In genomic region chr2:113832795-113833194, GRCh38 we compare ENCODE assay signal across 35 cellular contexts. TPM values are rescaled to one million over a fixed set of nuclear protein-coding genes. Genes with fewer than 3 reads are reported as not detected.
DNase-seq lines count a peak whose midpoint lies in the region; ATAC-seq, FAIRE-seq and TF ChIP-seq lines count a peak whose summit lies in the region.
"Had no signal": no experiment of that assay in that cellular context is flagged by ENCODE, and none has a peak within 500 bp of the region (broad histone marks: within the 10 kb centered on the region; RNA-seq: fewer than 3 reads in every experiment).

No MANE protein-coding gene starts in this region.

- H4K20me1 ChIP-seq in HepG2 (ENCODE audit: insufficient read depth, low read length) (no peaks in the 10 kb centered on the region), GM12878 (ENCODE audit: control insufficient read depth, insufficient read depth) (no peaks in the 10 kb centered on the region), K562 (replicated peaks; ENCODE audit: control insufficient read depth, insufficient read depth, low read length) (no peaks in the 10 kb centered on the region)
- H4K20me1 ChIP-seq: BLaER1; BLaER1 treated with 17β-estradiol and CSF1 and Interleukin-3, amounts not matched to agents 10 nM and 100 nM had no signal

- H3K4me2 ChIP-seq in HepG2 (ENCODE audit: low read depth, low read length) (no peak overlapping the region), GM12878 (ENCODE audit: control insufficient read depth, insufficient read depth) (no peak overlapping the region), K562 (ENCODE audit: insufficient read depth, low read length) (no peak overlapping the region)
- H3K4me2 ChIP-seq: A549; BLaER1; BLaER1 treated with 17β-estradiol and CSF1 and Interleukin-3, amounts not matched to agents 10 nM and 100 nM had no signal

- H2AFZ ChIP-seq in HepG2 (ENCODE audit: low read length) (no peak overlapping the region), GM12878 (ENCODE audit: control insufficient read depth, low read depth, low read length) (no peak overlapping the region), K562 (ENCODE audit: low read depth, low read length) (no peak overlapping the region)

- BruUV-seq in HepG2 (replicated peaks; lab: Mats Ljungman, UMichigan): no TSS peak
- BruUV-seq in GM12878 (replicated peaks; lab: Mats Ljungman, UMichigan): no TSS peak
- no TSS peak for BruUV-seq in K562 (replicated peaks; lab: Mats Ljungman, UMichigan)

- H3K27me3 ChIP-seq in HepG2 (ENCODE audit: control insufficient read depth in 1 of 2, insufficient read depth in 2 of 2, low read length in 2 of 2) (no peaks in the 10 kb centered on the region), right lobe of liver (no peaks in the 10 kb centered on the region), GM12878 (replicated peaks in 1 of 2; ENCODE audit: control insufficient read depth in 2 of 2, insufficient read depth in 2 of 2, low read length in 1 of 2) (no peaks in the 10 kb centered on the region), K562 (ENCODE audit: control insufficient read depth in 2 of 2, insufficient read depth in 2 of 2, low read length in 2 of 2) (no peaks in the 10 kb centered on the region)
- H3K27me3 ChIP-seq: BE2C; BLaER1; BLaER1 treated with 17β-estradiol and CSF1 and Interleukin-3, amounts not matched to agents 10 nM and 100 nM had no signal

- H3K9me3 Mint-ChIP-seq in immature natural killer cell: no peaks in the 10 kb centered on the region
- H3K9me3 Mint-ChIP-seq: CD4-positive, alpha-beta memory T cell; CD4-positive, alpha-beta T cell; CD8-positive, alpha-beta memory T cell; CD8-positive, alpha-beta T cell had no signal

- ATAC-seq in HepG2 (no peak), right lobe of liver (no peak), GM12878 (no peak), K562 (no peak)
- ATAC-seq: A549; CD8-positive, alpha-beta T cell had no signal

- no peak for TF ChIP-seq RAD21 in HepG2 (CRISPR knock-in tag; IDR thresholded peaks at IDR 0.05)
- TF ChIP-seq RAD21 in GM12878 (IDR thresholded peaks at IDR 0.05; ENCODE audit: insufficient read depth, low read depth, low read length): no peak
- TF ChIP-seq RAD21 in K562 (CRISPR knock-in tag; conservative IDR thresholded peaks at IDR 0.05 in 1 of 2, IDR thresholded peaks at IDR 0.05 in 1 of 2): no peak

- H3K36me3 Mint-ChIP-seq in immature natural killer cell: peaks cover 0 to 19% (median under 1%) of the 10 kb centered on the region in 3 donors
- H3K36me3 Mint-ChIP-seq: CD14-positive monocyte had no signal

- TF ChIP-seq EP300 in HepG2 (IDR thresholded peaks at IDR 0.05; ENCODE audit: low read depth in 2 of 2, low read length in 2 of 2) (no peak), HepG2 (CRISPR knock-in tag; IDR thresholded peaks at IDR 0.05; ENCODE audit: borderline replicate concordance) (no peak), GM12878 (IDR thresholded peaks at IDR 0.05; ENCODE audit: borderline replicate concordance in 1 of 2, control insufficient read depth in 1 of 2, low read depth in 2 of 2, low read length in 2 of 2) (no peak), K562 (IDR thresholded peaks at IDR 0.05; ENCODE audit: low read length) (no peak)

- in situ Hi-C loops in HepG2 (cut with HindIII; ENCODE audit: extremely low pct_ligation_motif_present, low pct_unique_long_range_greater_than_20kb) (no loop called here), GM12878 (cut with MboI) (no loop called here), K562 (cut with MboI) (no loop called here)

- DNase-seq in HepG2 (ENCODE audit: low spot score) (no peak), right lobe of liver (no peak), GM12878 (ENCODE audit: low read depth, low spot score) (no peak), K562 (ENCODE audit: extremely low read depth in 1 of 4, low spot score in 3 of 4) (no peak), immature natural killer cell (no peak), NCI-H446 (lab: John Stamatoyannopoulos, UW) (no peak)
- DNase-seq: 8988T; ACHN; AML-193; BE2C; C1 segment of cervical spinal cord; Caco-2; Calu3; CD4-positive, alpha-beta memory T cell; CD4-positive, alpha-beta T cell; CD4-positive, CD25-positive, alpha-beta regulatory T cell; CD8-positive, alpha-beta memory T cell; CD8-positive, alpha-beta T cell; COR-L47; DMS 273 treated with DMSO at 0.1 percent for 48 hours; DMS153; DMS53; DMS79; DMS79 treated with DMSO at 0.1 percent for 48 hours; DND-41; EL had no signal

- POLR2A ChIA-PET in HepG2 (lab: Yijun Ruan, JAX) (no interaction called here), GM12878 (lab: Charles Lee) (no interaction called here), K562 (lab: Yijun Ruan, JAX) (no interaction called here)

- SMC1A ChIA-PET in GM12878 (lab: Charles Lee; ENCODE audit: uncharacterized antibody, unreplicated experiment): no interaction called here

- TF ChIP-seq CTCF in HepG2 (CRISPR knock-in tag; IDR thresholded peaks at IDR 0.05) (no peak), right lobe of liver (IDR thresholded peaks at IDR 0.05) (no peak), GM12878 (IDR thresholded peaks at IDR 0.05 in 2 of 3, conservative IDR thresholded peaks at IDR 0.05 in 1 of 3; ENCODE audit: control insufficient read depth in 2 of 3, extremely low read depth in 1 of 3, insufficient read depth in 1 of 3, low read depth in 3 of 3, low read length in 3 of 3) (no peak), K562 (IDR thresholded peaks at IDR 0.05 in 2 of 3, conservative IDR thresholded peaks at IDR 0.05 in 1 of 3; ENCODE audit: insufficient read depth in 2 of 3, low read depth in 1 of 3, low read length in 3 of 3) (no peak)

- no peak overlapping the region for H3K4me3 Mint-ChIP-seq in immature natural killer cell
- H3K4me3 Mint-ChIP-seq: B cell; CD14-positive monocyte; CD4-positive, alpha-beta memory T cell; CD4-positive, alpha-beta T cell; CD4-positive, CD25-positive, alpha-beta regulatory T cell; CD8-positive, alpha-beta memory T cell; CD8-positive, alpha-beta T cell had no signal

- RAD21 ChIA-PET in GM12878 (lab: Charles Lee; ENCODE audit: unreplicated experiment): no interaction called here

- H3K4me3 ChIP-seq in HepG2 (replicated peaks in 1 of 3; ENCODE audit: insufficient read depth in 1 of 3, low read depth in 2 of 3, low read length in 3 of 3) (no peak overlapping the region), right lobe of liver (no peak overlapping the region), GM12878 (no peak overlapping the region), K562 (no peak overlapping the region)
- H3K4me3 ChIP-seq: A549; BLaER1; BLaER1 treated with 17β-estradiol and CSF1 and Interleukin-3, amounts not matched to agents 10 nM and 100 nM had no signal

- H3K27ac ChIP-seq in HepG2 (ENCODE audit: extremely low read length, insufficient read depth, low read length): no peak overlapping the region
- H3K27ac ChIP-seq in right lobe of liver: no peak overlapping the region
- no peak overlapping the region for H3K27ac ChIP-seq in GM12878 (ENCODE audit: control insufficient read depth, insufficient read depth)
- no peak overlapping the region for H3K27ac ChIP-seq in K562 (ENCODE audit: extremely low read depth, low read depth, low read length)
- H3K27ac ChIP-seq: 22Rv1; A549; BLaER1; BLaER1 treated with 17β-estradiol and CSF1 and Interleukin-3, amounts not matched to agents 10 nM and 100 nM; C4-2B had no signal

- H3K4me1 Mint-ChIP-seq in immature natural killer cell: no peaks in the 10 kb centered on the region
- H3K4me1 Mint-ChIP-seq: CD4-positive, alpha-beta memory T cell; CD4-positive, CD25-positive, alpha-beta regulatory T cell; CD8-positive, alpha-beta memory T cell had no signal

- H3K36me3 ChIP-seq in HepG2 (replicated peaks in 1 of 2; ENCODE audit: control insufficient read depth in 1 of 2, insufficient read depth in 2 of 2, low read length in 2 of 2): no peaks in the 10 kb centered on the region
- H3K36me3 ChIP-seq in right lobe of liver: no peaks in the 10 kb centered on the region
- H3K36me3 ChIP-seq in GM12878 (ENCODE audit: control insufficient read depth in 2 of 2, insufficient read depth in 2 of 2, low read length in 1 of 2): no peaks in the 10 kb centered on the region
- no peaks in the 10 kb centered on the region for H3K36me3 ChIP-seq in K562 (ENCODE audit: control insufficient read depth, insufficient read depth, low read length)
- H3K36me3 ChIP-seq: BE2C; BLaER1; BLaER1 treated with 17β-estradiol and CSF1 and Interleukin-3, amounts not matched to agents 10 nM and 100 nM had no signal

- WGBS in HepG2 (ENCODE audit: low lambda C conversion rate): 74% methylated on average over 4 of the region's 4 CpGs
- 78% methylated on average over 4 of the region's 4 CpGs for WGBS in right lobe of liver (ENCODE audit: insufficient coverage, low coverage, low lambda C conversion rate, missing lambda C conversion rate)
- WGBS in GM12878 (ENCODE audit: insufficient coverage, insufficient replicate concordance, low lambda C conversion rate, missing lambda C conversion rate): 88% methylated on average over 4 of the region's 4 CpGs
- WGBS in K562 (ENCODE audit: insufficient coverage, low coverage, missing lambda C conversion rate): 60% methylated on average over 4 of the region's 4 CpGs

- H3K27ac Mint-ChIP-seq in immature natural killer cell: no peak overlapping the region
- H3K27ac Mint-ChIP-seq: B cell; CD14-positive monocyte; CD4-positive, alpha-beta memory T cell; CD4-positive, alpha-beta T cell; CD4-positive, CD25-positive, alpha-beta regulatory T cell; CD8-positive, alpha-beta memory T cell; CD8-positive, alpha-beta T cell had no signal

- FAIRE-seq in HepG2 (lab: Jason Lieb, UNC): no peak
- no peak for FAIRE-seq in GM12878 (lab: Jason Lieb, UNC)
- no peak for FAIRE-seq in K562 (lab: Jason Lieb, UNC)
- FAIRE-seq: A204.1, A549, D721Med had no signal

- H3K27me3 Mint-ChIP-seq in immature natural killer cell (ENCODE audit: low read depth in 3 of 3): peaks cover 0 to 3% (median 0%) of the 10 kb centered on the region in 3 donors
- H3K27me3 Mint-ChIP-seq: B cell; CD4-positive, alpha-beta memory T cell; CD4-positive, alpha-beta T cell; CD4-positive, CD25-positive, alpha-beta regulatory T cell; CD8-positive, alpha-beta memory T cell had no signal

- no peak overlapping the region for H3K9ac ChIP-seq in HepG2 (ENCODE audit: insufficient read depth, low read depth, low read length)
- H3K9ac ChIP-seq in GM12878 (ENCODE audit: control insufficient read depth, insufficient read depth, low read length): no peak overlapping the region
- H3K9ac ChIP-seq in K562 (ENCODE audit: insufficient read depth in 1 of 2, low read depth in 2 of 2, low read length in 2 of 2): no peak overlapping the region
- H3K9ac ChIP-seq: BLaER1; BLaER1 treated with 17β-estradiol and CSF1 and Interleukin-3, amounts not matched to agents 10 nM and 100 nM had no signal

- no peaks in the 10 kb centered on the region for H3K79me2 ChIP-seq in HepG2 (ENCODE audit: insufficient read depth, low read length)
- no peaks in the 10 kb centered on the region for H3K79me2 ChIP-seq in GM12878 (ENCODE audit: control insufficient read depth, insufficient read depth, low read length)
- no peaks in the 10 kb centered on the region for H3K79me2 ChIP-seq in K562 (ENCODE audit: control insufficient read depth, insufficient read depth, low read length)

- CTCF ChIA-PET in HepG2 (lab: Yijun Ruan, JAX; ENCODE audit: low intra/inter-chr PET ratio, low total read pairs) (no interaction called here), GM12878 (lab: Yijun Ruan, JAX) (no interaction called here), K562 (lab: Yijun Ruan, JAX; ENCODE audit: low intra/inter-chr PET ratio) (no interaction called here)

- H3K4me1 ChIP-seq in HepG2 (ENCODE audit: insufficient read depth, low read length) (peaks cover 1% of the 10 kb centered on the region), right lobe of liver (no peaks in the 10 kb centered on the region), GM12878 (ENCODE audit: control insufficient read depth, insufficient read depth, low read length) (no peaks in the 10 kb centered on the region), K562 (replicated peaks in 1 of 2; ENCODE audit: control insufficient read depth in 2 of 2, insufficient read depth in 2 of 2, low read length in 2 of 2) (peaks cover 0 to 7% of the 10 kb centered on the region in 2 experiments; a peak in 1 of 5 replicates)
- H3K4me1 ChIP-seq: BE2C; BLaER1; BLaER1 treated with 17β-estradiol and CSF1 and Interleukin-3, amounts not matched to agents 10 nM and 100 nM had no signal

- no peak for TF ChIP-seq POLR2A in HepG2 (IDR thresholded peaks at IDR 0.05; ENCODE audit: insufficient read depth in 1 of 2, low read depth in 2 of 2, low read length in 2 of 2)
- no peak for TF ChIP-seq POLR2A in right lobe of liver (IDR thresholded peaks at IDR 0.05)
- TF ChIP-seq POLR2A in GM12878 (IDR thresholded peaks at IDR 0.05; ENCODE audit: low read depth, low read length): no peak
- no peak for TF ChIP-seq POLR2A in K562 (conservative IDR thresholded peaks at IDR 0.05)

- intact Hi-C loops in HepG2 (cut with micrococcal nuclease; ENCODE audit: unreplicated experiment) (no loop called here), right lobe of liver (cut with DNase I) (no loop called here), GM12878 (cut with micrococcal nuclease; ENCODE audit: unreplicated experiment) (no loop called here), K562 (cut with micrococcal nuclease) (no loop called here)

- H3K9me1 ChIP-seq in K562 (ENCODE audit: control insufficient read depth, insufficient read depth, low read length): no peaks in the 10 kb centered on the region

- no peaks in the 10 kb centered on the region for H3K9me3 ChIP-seq in HepG2 (ENCODE audit: low read length)
- no peaks in the 10 kb centered on the region for H3K9me3 ChIP-seq in right lobe of liver
- no peaks in the 10 kb centered on the region for H3K9me3 ChIP-seq in GM12878 (replicated peaks; ENCODE audit: control insufficient read depth, insufficient read depth, low read length)
- H3K9me3 ChIP-seq in K562 (replicated peaks; ENCODE audit: control insufficient read depth, insufficient read depth, low read depth, low read length): no peaks in the 10 kb centered on the region
- H3K9me3 ChIP-seq: A549; BE2C; BLaER1; BLaER1 treated with 17β-estradiol and CSF1 and Interleukin-3, amounts not matched to agents 10 nM and 100 nM had no signal

RNA-seq across cellular contexts. Expression of gene ACTR3, which starts 57.1 kb away (rescaled TPM):
- total RNA-seq in HepG2 (2016; rRNA removed; fragmentation: Illumina TruSeq; extraction: Trizol) (225 and 321 TPM in 2 replicates), right lobe of liver (100 to 1,000 TPM in 1 of 6 experiments, 10 to 100 TPM in 5; 44.1 to 108 (median 66.2) TPM), GM12878 (2014; rRNA removed) (371 and 391 TPM in 2 replicates), GM12878 (2014; rRNA removed; fragmentation: Illumina TruSeq; extraction: Trizol) (433 and 438 TPM in 2 replicates), GM12878 (2021) (569 and 578 TPM in 2 replicates), K562 (2014; rRNA removed) (142 and 192 TPM in 2 replicates), K562 (2014; rRNA removed; fragmentation: Illumina TruSeq; extraction: Trizol) (273 and 317 TPM in 2 replicates), K562 (2015; rRNA removed; fragmentation: Illumina TruSeq; extraction: Trizol) (263 and 277 TPM in 2 replicates), K562 (2021) (307 and 310 TPM in 2 replicates)
- total RNA-seq in HepG2 (2016; cell fraction: cytosol; rRNA removed; fragmentation: Illumina TruSeq; extraction: Trizol; ENCODE audit: low read depth): 18.8 and 19.5 TPM in 2 replicates
- 228 and 315 TPM in 2 replicates for total RNA-seq in HepG2 (2016; cell fraction: insoluble cytoplasmic fraction; rRNA removed; fragmentation: Illumina TruSeq; extraction: Trizol)
- 52.2 and 56.6 TPM in 2 replicates for total RNA-seq in HepG2 (2016; cell fraction: membrane; rRNA removed; fragmentation: Illumina TruSeq; extraction: Trizol)
- 127 and 131 TPM in 2 replicates for total RNA-seq in HepG2 (2016; cell fraction: nucleus; rRNA removed; fragmentation: Illumina TruSeq; extraction: Trizol)
- polyA plus RNA-seq in HepG2 (2011; rRNA removed) (97.1 and 123 TPM in 2 replicates), GM12878 (2011; rRNA removed) (532 and 757 TPM in 2 replicates), GM12878 (2014; fragmentation: Illumina TruSeq; extraction: Trizol) (496 and 646 TPM in 2 replicates), GM12878 (2014; fragmentation: Nextera tagmentation; extraction: Ambion mirVana) (10 to 100 TPM; 79.1 to 99.1 TPM), GM12878 (2014; rRNA removed) (446 and 466 TPM in 2 replicates), GM12878 (2016; fragmentation: Nextera tagmentation; extraction: Ambion mirVana) (100 to 1,000 TPM; 608 to 616 TPM), K562 (2011; rRNA removed) (246 and 354 TPM in 2 replicates), K562 (2014; fragmentation: Illumina TruSeq; extraction: Trizol) (236 and 249 TPM in 2 replicates), K562 (2014; fragmentation: Nextera tagmentation; extraction: Ambion mirVana) (10 to 100 TPM; 49.0 to 65.1 TPM), K562 (2014; rRNA removed) (205 and 213 TPM in 2 replicates), immature natural killer cell (100 to 1,000 TPM; 501 to 732 (median 726) TPM)
- polyA plus RNA-seq in HepG2 (2011; cell fraction: cytosol; rRNA removed): 60.4 and 86.6 TPM in 2 replicates
- polyA plus RNA-seq in HepG2 (2011; cell fraction: nucleus; rRNA removed): 31.1 and 37.9 TPM in 2 replicates
- polyA plus RNA-seq in HepG2 (2012): 118 and 123 TPM in 2 replicates
- 12.9 and 14.5 TPM in 2 replicates for polyA plus RNA-seq in HepG2 (2016; cell fraction: cytosol; fragmentation: Illumina TruSeq; extraction: Trizol; ENCODE audit: low read depth)
- polyA plus RNA-seq in HepG2 (2016; cell fraction: insoluble cytoplasmic fraction; fragmentation: Illumina TruSeq; extraction: Trizol; ENCODE audit: low read depth): 250 and 264 TPM in 2 replicates
- 26.5 and 26.8 TPM in 2 replicates for polyA plus RNA-seq in HepG2 (2016; cell fraction: membrane; fragmentation: Illumina TruSeq; extraction: Trizol; ENCODE audit: low read depth)
- polyA plus RNA-seq in HepG2 (2016; cell fraction: nucleus; fragmentation: Illumina TruSeq; extraction: Trizol; ENCODE audit: insufficient read depth, low read depth): 96.6 and 101 TPM in 2 replicates
- 74.5 and 227 TPM in 2 replicates for polyA minus RNA-seq in HepG2 (2011; rRNA and poly(A)+ RNA removed; ENCODE audit: low replicate concordance)
- polyA minus RNA-seq in HepG2 (2011; cell fraction: cytosol; rRNA and poly(A)+ RNA removed): 198 and 203 TPM in 2 replicates
- polyA minus RNA-seq in HepG2 (2011; cell fraction: nucleus; rRNA and poly(A)+ RNA removed): 201 and 233 TPM in 2 replicates
- 253 and 258 TPM in 2 replicates for total RNA-seq in GM12878 (2013; cell fraction: nucleolus; rRNA removed)
- 153 TPM for polyA plus RNA-seq in GM12878 (2011; ENCODE audit: low read depth)
- polyA plus RNA-seq in GM12878 (2011; cell fraction: cytosol; rRNA removed): 223 and 243 TPM in 2 replicates
- 160 and 218 TPM in 2 replicates for polyA plus RNA-seq in GM12878 (2011; cell fraction: nucleus; rRNA removed)
- 205 and 244 TPM in 2 replicates for polyA plus RNA-seq in GM12878 (2012)
- polyA minus RNA-seq in GM12878 (2011; rRNA and poly(A)+ RNA removed): 390 and 647 TPM in 2 replicates
- 245 and 247 TPM in 2 replicates for polyA minus RNA-seq in GM12878 (2011; cell fraction: cytosol; rRNA and poly(A)+ RNA removed)
- polyA minus RNA-seq in GM12878 (2011; cell fraction: nucleus; rRNA and poly(A)+ RNA removed): 91.0 and 178 TPM in 2 replicates
- total RNA-seq in K562 (2011; cell fraction: chromatin; rRNA removed; ENCODE audit: low replicate concordance): 59.8 and 145 TPM in 2 replicates
- 44.6 and 49.2 TPM in 2 replicates for total RNA-seq in K562 (2011; cell fraction: nucleolus; rRNA removed)
- total RNA-seq in K562 (2011; cell fraction: nucleoplasm; rRNA removed): 65.8 and 108 TPM in 2 replicates
- polyA plus RNA-seq in K562 (2011; cell fraction: cytosol; rRNA removed): 68.8 and 143 TPM in 2 replicates
- polyA plus RNA-seq in K562 (2011; cell fraction: nucleus; rRNA removed): 48.3 and 83.7 TPM in 2 replicates
- 219 and 220 TPM in 2 replicates for polyA plus RNA-seq in K562 (2012)
- 455 and 468 TPM in 2 replicates for polyA minus RNA-seq in K562 (2011; rRNA and poly(A)+ RNA removed)
- polyA minus RNA-seq in K562 (2011; cell fraction: cytosol; rRNA and poly(A)+ RNA removed): 213 and 229 TPM in 2 replicates
- polyA minus RNA-seq in K562 (2011; cell fraction: nucleus; rRNA and poly(A)+ RNA removed): 50.5 and 86.9 TPM in 2 replicates

Comparison
In these comparisons a context has a peak if more than half of its experiments do, and no peak if none do; other contexts are left out.
1. Of the 241 proteins assayed by ChIP-seq in both HepG2 and K562: peak only in HepG2: RAD51; only in K562: TFE3; in both: none; in neither: 239.